Comparison of ENCODE assay signal across 34 cellular contexts in genomic region chr6:97078791-97079190, GRCh38.
"Had no signal": no experiment of that assay in that cellular context is flagged by ENCODE, and none has a peak within 500 bp of the region (broad histone marks: within the 10 kb centered on the region; RNA-seq: fewer than 3 reads in every experiment).

No MANE protein-coding gene starts in this region.

- H3K27ac Mint-ChIP-seq: activated naive CD4-positive, alpha-beta T cell treated with anti-CD3 and anti-CD28 coated beads for 36 hours; activated naive CD4-positive, alpha-beta T cell treated with anti-CD3 and anti-CD28 coated beads, Interleukin-2, amount 10 ng/mL, durations not matched to agents 7 days and 5 days; activated naive CD4-positive, alpha-beta T cell treated with anti-CD3 and anti-CD28 coated beads, Interleukin-2, amount 50 U/mL, for 24 hours; activated naive CD8-positive, alpha-beta T cell; activated naive CD8-positive, alpha-beta T cell treated with anti-CD3 and anti-CD28 coated beads, Interleukin-2, amount 10 ng/mL, durations not matched to agents 7 days and 5 days; activated naive CD8-positive, alpha-beta T cell treated with anti-CD3 and anti-CD28 coated beads, Interleukin-2, amount 50 U/mL, for 24 hours; activated T-cell treated with anti-CD3 and anti-CD28 coated beads, Interleukin-2, amount 50 U/mL, for 24 hours; activated T-cell treated with anti-CD3 and anti-CD28 coated beads, Interleukin-2, amount 50 U/mL, for 72 hours; activated T-helper 1 cell treated with anti-CD3 and anti-CD28 coated beads, Interleukin-12 subunit alpha, Interleukin-12 subunit beta, Interleukin-2, Interleukin-4 antibody, amounts not matched to agents 30 ng/mL and 10 ng/mL and 1 ng/mL, durations not matched to agents 14 hours and 24 hours and 36 hours; activated T-helper 2 cell treated with anti-CD3 and anti-CD28 coated beads, Interferon-gamma antibody, Interleukin-2, Interleukin-4, amounts not matched to agents 10 μg/mL and 5 μg/mL and 100 μg/mL, durations not matched to agents 14 hours and 24 hours and 36 hours; brain had no signal

- H3K27me3 Mint-ChIP-seq: activated naive CD4-positive, alpha-beta T cell treated with anti-CD3 and anti-CD28 coated beads, Interleukin-2, amount 10 ng/mL, durations not matched to agents 7 days and 5 days; activated naive CD4-positive, alpha-beta T cell treated with anti-CD3 and anti-CD28 coated beads, Interleukin-2, amount 50 U/mL, for 24 hours; activated naive CD8-positive, alpha-beta T cell; activated naive CD8-positive, alpha-beta T cell treated with anti-CD3 and anti-CD28 coated beads for 36 hours; activated naive CD8-positive, alpha-beta T cell treated with anti-CD3 and anti-CD28 coated beads, Interleukin-2, amount 10 ng/mL, durations not matched to agents 7 days and 5 days; activated naive CD8-positive, alpha-beta T cell treated with anti-CD3 and anti-CD28 coated beads, Interleukin-2, amount 50 U/mL, for 24 hours; activated T-cell treated with anti-CD3 and anti-CD28 coated beads, Interleukin-2, amount 50 U/mL, for 24 hours; central memory CD8-positive, alpha-beta T cell had no signal

- H3K36me3 Mint-ChIP-seq: activated naive CD4-positive, alpha-beta T cell treated with anti-CD3 and anti-CD28 coated beads, Interleukin-2, amount 10 ng/mL, durations not matched to agents 7 days and 5 days; activated naive CD4-positive, alpha-beta T cell treated with anti-CD3 and anti-CD28 coated beads, Interleukin-2, amount 50 U/mL, for 72 hours; activated naive CD8-positive, alpha-beta T cell had no signal

- H3K9me3 Mint-ChIP-seq: activated naive CD4-positive, alpha-beta T cell treated with anti-CD3 and anti-CD28 coated beads for 36 hours; activated naive CD4-positive, alpha-beta T cell treated with anti-CD3 and anti-CD28 coated beads, Interleukin-2, amount 10 ng/mL, durations not matched to agents 7 days and 5 days; activated naive CD4-positive, alpha-beta T cell treated with anti-CD3 and anti-CD28 coated beads, Interleukin-2, amount 50 U/mL, for 24 hours; activated naive CD8-positive, alpha-beta T cell treated with anti-CD3 and anti-CD28 coated beads for 36 hours; activated naive CD8-positive, alpha-beta T cell treated with anti-CD3 and anti-CD28 coated beads, Interleukin-2, amount 50 U/mL, for 24 hours; activated T-cell treated with anti-CD3 and anti-CD28 coated beads, Interleukin-2, amount 50 U/mL, for 24 hours; activated T-cell treated with anti-CD3 and anti-CD28 coated beads, Interleukin-2, amount 50 U/mL, for 4 hours; activated T-cell treated with anti-CD3 and anti-CD28 coated beads, Interleukin-2, amount 50 U/mL, for 72 hours; activated T-helper 1 cell treated with anti-CD3 and anti-CD28 coated beads, Interleukin-12 subunit alpha, Interleukin-12 subunit beta, Interleukin-2, Interleukin-4 antibody, amounts not matched to agents 30 ng/mL and 10 ng/mL and 1 ng/mL, durations not matched to agents 14 hours and 24 hours and 36 hours; activated T-helper 2 cell treated with anti-CD3 and anti-CD28 coated beads, Interferon-gamma antibody, Interleukin-2, Interleukin-4, amounts not matched to agents 10 μg/mL and 5 μg/mL and 100 μg/mL, durations not matched to agents 14 hours and 24 hours and 36 hours; central memory CD8-positive, alpha-beta T cell had no signal

- H3K4me1 Mint-ChIP-seq: brain had no signal

- H3K4me3 Mint-ChIP-seq: activated naive CD4-positive, alpha-beta T cell treated with anti-CD3 and anti-CD28 coated beads for 36 hours; activated naive CD4-positive, alpha-beta T cell treated with anti-CD3 and anti-CD28 coated beads, Interleukin-2, amount 10 ng/mL, durations not matched to agents 7 days and 5 days; activated naive CD4-positive, alpha-beta T cell treated with anti-CD3 and anti-CD28 coated beads, Interleukin-2, amount 50 U/mL, for 24 hours; activated naive CD8-positive, alpha-beta T cell; activated naive CD8-positive, alpha-beta T cell treated with anti-CD3 and anti-CD28 coated beads for 36 hours; activated naive CD8-positive, alpha-beta T cell treated with anti-CD3 and anti-CD28 coated beads, Interleukin-2, amount 10 ng/mL, durations not matched to agents 7 days and 5 days; activated naive CD8-positive, alpha-beta T cell treated with anti-CD3 and anti-CD28 coated beads, Interleukin-2, amount 50 U/mL, for 24 hours; activated T-cell treated with anti-CD3 and anti-CD28 coated beads, Interleukin-2, amount 50 U/mL, for 24 hours; activated T-cell treated with anti-CD3 and anti-CD28 coated beads, Interleukin-2, amount 50 U/mL, for 4 hours; activated T-cell treated with anti-CD3 and anti-CD28 coated beads, Interleukin-2, amount 50 U/mL, for 72 hours; activated T-helper 1 cell treated with anti-CD3 and anti-CD28 coated beads, Interleukin-12 subunit alpha, Interleukin-12 subunit beta, Interleukin-2, Interleukin-4 antibody, amounts not matched to agents 30 ng/mL and 10 ng/mL and 1 ng/mL, durations not matched to agents 14 hours and 24 hours and 36 hours; brain; central memory CD8-positive, alpha-beta T cell had no signal

- ATAC-seq: activated naive CD8-positive, alpha-beta T cell treated with anti-CD3 and anti-CD28 coated beads, Interleukin-2, amount 50 U/mL, for 24 hours; activated T-cell treated with anti-CD3 and anti-CD28 coated beads, Interleukin-2, amount 50 U/mL, for 4 hours; activated T-cell treated with anti-CD3 and anti-CD28 coated beads, Interleukin-2, amount 50 U/mL, for 72 hours; body of pancreas had no signal

- DNase-seq: activated effector memory CD4-positive, alpha-beta T cell treated with anti-CD3 and anti-CD28 coated beads, Interleukin-2, amount 50 U/mL, for 16 hours; activated effector memory CD4-positive, alpha-beta T cell treated with Interleukin-2 at 50 U/mL for 16 hours; activated gamma-delta T cell; activated gamma-delta T cell treated with Interleukin-2 at 50 U/mL for 16 hours; activated naive CD4-positive, alpha-beta T cell; activated naive CD4-positive, alpha-beta T cell treated with anti-CD3 and anti-CD28 coated beads for 36 hours; activated naive CD4-positive, alpha-beta T cell treated with anti-CD3 and anti-CD28 coated beads, Interleukin-2, amount 10 ng/mL, durations not matched to agents 7 days and 5 days; activated naive CD4-positive, alpha-beta T cell treated with anti-CD3 and anti-CD28 coated beads, Interleukin-2, amount 50 U/mL, for 16 hours; activated naive CD4-positive, alpha-beta T cell treated with Interleukin-2 at 50 U/mL for 16 hours; activated naive CD8-positive, alpha-beta T cell treated with anti-CD3 and anti-CD28 coated beads for 36 hours; activated naive CD8-positive, alpha-beta T cell treated with anti-CD3 and anti-CD28 coated beads, Interleukin-2, amount 10 ng/mL, durations not matched to agents 7 days and 5 days; activated naive CD8-positive, alpha-beta T cell treated with anti-CD3 and anti-CD28 coated beads, Interleukin-2, amount 50 U/mL, for 24 hours; activated T-cell treated with anti-CD3 and anti-CD28 coated beads, Interleukin-2, amount 50 U/mL, for 1 hour; activated T-cell treated with anti-CD3 and anti-CD28 coated beads, Interleukin-2, amount 50 U/mL, for 24 hours; activated T-cell treated with anti-CD3 and anti-CD28 coated beads, Interleukin-2, amount 50 U/mL, for 4 hours; activated T-cell treated with anti-CD3 and anti-CD28 coated beads, Interleukin-2, amount 50 U/mL, for 48 hours; activated T-cell treated with anti-CD3 and anti-CD28 coated beads, Interleukin-2, amount 50 U/mL, for 72 hours; adrenal gland; amniotic stem cell; amygdala; anterior cingulate cortex; aorta; body of pancreas; brain microvascular endothelial cell; caudate nucleus; central memory CD4-positive, alpha-beta T cell; cerebellar nuclear complex had no signal
